In genomic region chr3:93973160-93974126, GRCh38 we compare ENCODE assay signal across 8 cellular contexts.
DNase-seq lines count a peak whose midpoint lies in the region; ATAC-seq and TF ChIP-seq lines count a peak whose summit lies in the region.

Gene PROS1, minus strand, starts transcription at chr3:93973896. Its CDS starts 147 bp downstream, at chr3:93973749.

- H3K36me3 ChIP-seq in rectal smooth muscle tissue (ENCODE audit: control insufficient read depth, insufficient read depth, low read length), result no peaks in the 10 kb centered on the region

- H3K27me3 ChIP-seq in rectal smooth muscle tissue (ENCODE audit: control insufficient read depth, insufficient read depth, low read length), result no peaks in the 10 kb centered on the region

- DNase-seq in GM12865 (ENCODE audit: low read depth), result peak; percentile 50
- DNase-seq in NCI-H1092 treated with DMSO at 0.1 percent for 48 hours (lab: John Stamatoyannopoulos, UW), result peak; percentile 48
- peak; percentile 64 for DNase-seq in T1000 (lab: John Stamatoyannopoulos, UW)
- peak; percentile 47 for DNase-seq in brain pericyte (ENCODE audit: low read depth, low spot score)
- peak; percentile 30 for DNase-seq in iPS DF 4.7 (ENCODE audit: extremely low read depth, low spot score)
- no peak for DNase-seq in cortex of kidney (lab: John Stamatoyannopoulos, UW)

- no peaks in the 10 kb centered on the region for H3K4me1 ChIP-seq in rectal smooth muscle tissue (ENCODE audit: control insufficient read depth, insufficient read depth, low read length)

- peak within 1 kb of the TSS; percentile 16 for H3K9ac ChIP-seq in rectal smooth muscle tissue (ENCODE audit: low read length)

- peak within 1 kb of the TSS; percentile 84 for H3K27ac ChIP-seq in rectal smooth muscle tissue (ENCODE audit: low read depth, low read length)

- H3K4me3 ChIP-seq in GM12865 (ENCODE audit: low read depth, low read length) (peak within 1 kb of the TSS; percentile 56), rectal smooth muscle tissue (ENCODE audit: low read length) (peak within 1 kb of the TSS; percentile 54)

- no peak for TF ChIP-seq CTCF in GM12865 (IDR thresholded peaks at IDR 0.05; ENCODE audit: insufficient read depth, low read depth, low read length, missing control alignments)

- ATAC-seq in HG02678 (IDR thresholded peaks at IDR 0.05; ENCODE audit: unreplicated experiment), result peak; percentile 86
